23 cellular contexts compared by ENCODE assay signal in genomic region chr2:8847400-8847799, GRCh38.
"Had no signal": no experiment of that assay in that cellular context is flagged by ENCODE, and none has a peak within 500 bp of the region (broad histone marks: within the 10 kb centered on the region; RNA-seq: fewer than 3 reads in every experiment).

No MANE protein-coding gene starts in this region.

- H3K36me3 Mint-ChIP-seq: activated CD4-positive, alpha-beta memory T cell treated with anti-CD3 and anti-CD28 coated beads for 36 hours; naive B cell; stimulated activated effector memory CD8-positive, alpha-beta T cell treated with anti-CD3 and anti-CD28 coated beads, Interleukin-12 subunit alpha, Interleukin-12 subunit beta, amount 100 ng/mL, for 72 hours had no signal

- H3K4me1 ChIP-seq: left ventricle myocardium inferior, psoas muscle, stomach, testis, upper lobe of left lung had no signal

- DNase-seq: activated CD4-positive, alpha-beta memory T cell treated with anti-CD3 and anti-CD28 coated beads for 36 hours; activated CD4-positive, alpha-beta T cell treated with anti-CD3 and anti-CD28 coated beads for 36 hours; amygdala; caudate nucleus; endodermal cell; erythroblast; foreskin fibroblast; glutamatergic neuron; kidney; left ventricle myocardium inferior; mammary epithelial cell; naive B cell; ovary; psoas muscle; stimulated activated CD4-positive, alpha-beta T cell treated with anti-CD3 and anti-CD28 coated beads, Interleukin-4, amount 100 ng/mL, for 1 hour; stomach; T-helper 17 cell; testis; upper lobe of left lung had no signal

- H3K27me3 ChIP-seq: ovary, testis, upper lobe of left lung had no signal

- H3K4me1 Mint-ChIP-seq: activated CD4-positive, alpha-beta T cell treated with anti-CD3 and anti-CD28 coated beads for 36 hours; naive B cell; stimulated activated effector memory CD8-positive, alpha-beta T cell treated with anti-CD3 and anti-CD28 coated beads, Interleukin-12 subunit alpha, Interleukin-12 subunit beta, amount 100 ng/mL, for 72 hours; T-helper 17 cell had no signal

- ATAC-seq: activated CD4-positive, alpha-beta T cell treated with anti-CD3 and anti-CD28 coated beads for 36 hours; psoas muscle; sciatic nerve; stimulated activated effector memory CD8-positive, alpha-beta T cell treated with anti-CD3 and anti-CD28 coated beads, Interleukin-12 subunit alpha, Interleukin-12 subunit beta, amount 100 ng/mL, for 72 hours; T-helper 17 cell had no signal

- H3K4me3 ChIP-seq: left ventricle myocardium inferior, ovary, psoas muscle, smooth muscle cell, stomach, testis, upper lobe of left lung had no signal

- H3K4me2 ChIP-seq: smooth muscle cell had no signal

- H3K4me3 Mint-ChIP-seq: activated CD4-positive, alpha-beta memory T cell treated with anti-CD3 and anti-CD28 coated beads for 36 hours; activated CD4-positive, alpha-beta T cell treated with anti-CD3 and anti-CD28 coated beads for 36 hours; activated naive CD8-positive, alpha-beta T cell; endodermal cell; naive B cell; stimulated activated effector memory CD8-positive, alpha-beta T cell treated with anti-CD3 and anti-CD28 coated beads, Interleukin-12 subunit alpha, Interleukin-12 subunit beta, amount 100 ng/mL, for 72 hours; T-helper 17 cell had no signal

- H3K27ac Mint-ChIP-seq: activated CD4-positive, alpha-beta memory T cell treated with anti-CD3 and anti-CD28 coated beads for 36 hours; activated CD4-positive, alpha-beta T cell treated with anti-CD3 and anti-CD28 coated beads for 36 hours; activated naive CD8-positive, alpha-beta T cell; endodermal cell; naive B cell; stimulated activated effector memory CD8-positive, alpha-beta T cell treated with anti-CD3 and anti-CD28 coated beads, Interleukin-12 subunit alpha, Interleukin-12 subunit beta, amount 100 ng/mL, for 72 hours; T-helper 17 cell had no signal

- H3K27ac ChIP-seq: left ventricle myocardium inferior, ovary, psoas muscle, stomach, testis, upper lobe of left lung had no signal

- H3K36me3 ChIP-seq: left ventricle myocardium inferior, ovary, stomach, upper lobe of left lung had no signal

- H3K9me3 ChIP-seq: left ventricle myocardium inferior, ovary, psoas muscle, stomach, testis, upper lobe of left lung had no signal

- H3K9me3 Mint-ChIP-seq: activated CD4-positive, alpha-beta memory T cell treated with anti-CD3 and anti-CD28 coated beads for 36 hours; endodermal cell; naive B cell; stimulated activated effector memory CD8-positive, alpha-beta T cell treated with anti-CD3 and anti-CD28 coated beads, Interleukin-12 subunit alpha, Interleukin-12 subunit beta, amount 100 ng/mL, for 72 hours had no signal
